Comparison of ENCODE assay signal across 10 cellular contexts in genomic region chr17:47785538-47786123, GRCh38. TPM values are rescaled to one million over a fixed set of nuclear protein-coding genes. Genes with fewer than 3 reads are reported as not detected.
DNase-seq lines count a peak whose midpoint lies in the region; ATAC-seq and TF ChIP-seq lines count a peak whose summit lies in the region.
"Had no signal": no experiment of that assay in that cellular context is flagged by ENCODE, and none has a peak within 500 bp of the region (broad histone marks: within the 10 kb centered on the region; RNA-seq: fewer than 3 reads in every experiment).

No MANE protein-coding gene starts in this region.

- no peak for ATAC-seq in activated CD8-positive, alpha-beta T cell treated with anti-CD3 and anti-CD28 coated beads for 36 hours
- ATAC-seq in upper lobe of left lung (ENCODE audit: low FRiP score in 2 of 2) = no peak
- ATAC-seq in stimulated activated memory B cell treated with anti-CD40 and anti-IgM and Interleukin-4, amounts not matched to agents 10 μg/mL and 1 μg/mL and 100 μg/mL, for 72 hours = no peak

- H3K36me3 ChIP-seq in upper lobe of left lung (no peaks in the 10 kb centered on the region), esophagus squamous epithelium (no peaks in the 10 kb centered on the region)
- H3K36me3 ChIP-seq: neutrophil had no signal

- no peaks in the 10 kb centered on the region for H3K9me3 ChIP-seq in upper lobe of left lung
- H3K9me3 ChIP-seq in esophagus squamous epithelium = no peaks in the 10 kb centered on the region
- H3K9me3 ChIP-seq: neutrophil had no signal

- H3K27ac Mint-ChIP-seq in activated CD8-positive, alpha-beta T cell treated with anti-CD3 and anti-CD28 coated beads for 36 hours = no peak overlapping the region
- H3K27ac Mint-ChIP-seq in stimulated activated memory B cell treated with anti-CD40 and anti-IgM and Interleukin-4, amounts not matched to agents 10 μg/mL and 1 μg/mL and 100 μg/mL, for 72 hours = no peak overlapping the region

- DNase-seq in GM10248 (ENCODE audit: extremely low spot score) (peak; percentile 31), KBM-7 (peak; percentile 34), left kidney (ENCODE audit: low read depth, low spot score) (peak; percentile 88), upper lobe of left lung (no peak), esophagus squamous epithelium (lab: John Stamatoyannopoulos, UW) (no peak)
- DNase-seq in activated CD8-positive, alpha-beta T cell treated with anti-CD3 and anti-CD28 coated beads for 36 hours = peak; percentile 64
- DNase-seq: hippocampal formation, NCI-H2171 treated with DMSO at 0.1 percent for 48 hours had no signal

- H3K4me3 Mint-ChIP-seq in activated CD8-positive, alpha-beta T cell treated with anti-CD3 and anti-CD28 coated beads for 36 hours = no peak overlapping the region
- H3K4me3 Mint-ChIP-seq in stimulated activated memory B cell treated with anti-CD40 and anti-IgM and Interleukin-4, amounts not matched to agents 10 μg/mL and 1 μg/mL and 100 μg/mL, for 72 hours = no peak overlapping the region

- TF ChIP-seq CTCF in GM10248 (IDR thresholded peaks at IDR 0.05; ENCODE audit: control extremely low read depth, extremely low read depth, low read depth, missing control alignments) (no peak), upper lobe of left lung (IDR thresholded peaks at IDR 0.05) (no peak), esophagus squamous epithelium (IDR thresholded peaks at IDR 0.05) (no peak)
- TF ChIP-seq CTCF in activated CD8-positive, alpha-beta T cell treated with anti-CD3 and anti-CD28 coated beads for 36 hours (IDR thresholded peaks at IDR 0.05) = no peak

- peaks cover 8 to 11% (median 9%) of the 10 kb centered on the region in 4 donors for H3K4me1 ChIP-seq in upper lobe of left lung
- H3K4me1 ChIP-seq in esophagus squamous epithelium = peaks cover 8 to 12% (median 9%) of the 10 kb centered on the region in 3 donors

- CTCF ChIA-PET in GM10248 (lab: Yijun Ruan, JAX) = interaction anchor here (0.7 to 1.8 kb wide), 12 partner anchors 8 to 121 kb away, joined by 3 to 11 read pairs (median 4); no protein-coding TSS in a partner anchor
- CTCF ChIA-PET in activated CD8-positive, alpha-beta T cell treated with anti-CD3 and anti-CD28 coated beads for 36 hours (lab: Charles Lee) = interaction anchor here (0.7 to 1.6 kb wide), 6 partner anchors 16 to 122 kb away, joined by 3 to 6 read pairs (median 3); no protein-coding TSS in a partner anchor

- POLR2A ChIA-PET in GM10248 (lab: Yijun Ruan, JAX) = interaction anchor here (0.6 kb wide), 1 partner anchor 135 kb away, joined by 4 read pairs; no protein-coding TSS in a partner anchor
- POLR2A ChIA-PET in activated CD8-positive, alpha-beta T cell treated with anti-CD3 and anti-CD28 coated beads for 36 hours (lab: Charles Lee) = interaction anchor here (0.6 to 1.3 kb wide), 4 partner anchors 19 to 358 kb away, joined by 3 to 6 read pairs (median 3); partner anchors contain the start of gene TBX21

- intact Hi-C loops in activated CD8-positive, alpha-beta T cell treated with anti-CD3 and anti-CD28 coated beads for 36 hours (cut with micrococcal nuclease) = no loop called here
- intact Hi-C loops in esophagus squamous epithelium (cut with DNase I) = no loop called here

- in situ Hi-C loops in KBM-7 (cut with MboI; ENCODE audit: low pct_unique_long_range_greater_than_20kb, low sequenced_read_pairs) = no loop called here

- no peak overlapping the region for H3K4me3 ChIP-seq in upper lobe of left lung
- no peak overlapping the region for H3K4me3 ChIP-seq in esophagus squamous epithelium

- H3K27ac ChIP-seq in upper lobe of left lung (no peak overlapping the region), esophagus squamous epithelium (no peak overlapping the region)
- H3K27ac ChIP-seq: neutrophil had no signal

- TF ChIP-seq POLR2A in upper lobe of left lung (IDR thresholded peaks at IDR 0.05) (no peak), esophagus squamous epithelium (IDR thresholded peaks at IDR 0.05) (no peak)

- no peak for TF ChIP-seq EP300 in upper lobe of left lung (IDR thresholded peaks at IDR 0.05)

- peaks cover 9% of the 10 kb centered on the region for H3K4me1 Mint-ChIP-seq in activated CD8-positive, alpha-beta T cell treated with anti-CD3 and anti-CD28 coated beads for 36 hours (ENCODE audit: low read depth)
- peaks cover 8% of the 10 kb centered on the region for H3K4me1 Mint-ChIP-seq in stimulated activated memory B cell treated with anti-CD40 and anti-IgM and Interleukin-4, amounts not matched to agents 10 μg/mL and 1 μg/mL and 100 μg/mL, for 72 hours

- peaks cover 42% of the 10 kb centered on the region for H3K27me3 Mint-ChIP-seq in activated CD8-positive, alpha-beta T cell treated with anti-CD3 and anti-CD28 coated beads for 36 hours
- peaks cover 73% of the 10 kb centered on the region for H3K27me3 Mint-ChIP-seq in stimulated activated memory B cell treated with anti-CD40 and anti-IgM and Interleukin-4, amounts not matched to agents 10 μg/mL and 1 μg/mL and 100 μg/mL, for 72 hours

- no peaks in the 10 kb centered on the region for H3K9me3 Mint-ChIP-seq in activated CD8-positive, alpha-beta T cell treated with anti-CD3 and anti-CD28 coated beads for 36 hours
- H3K9me3 Mint-ChIP-seq in stimulated activated memory B cell treated with anti-CD40 and anti-IgM and Interleukin-4, amounts not matched to agents 10 μg/mL and 1 μg/mL and 100 μg/mL, for 72 hours = no peaks in the 10 kb centered on the region

- no peaks in the 10 kb centered on the region for H3K36me3 Mint-ChIP-seq in activated CD8-positive, alpha-beta T cell treated with anti-CD3 and anti-CD28 coated beads for 36 hours (ENCODE audit: low read depth)
- H3K36me3 Mint-ChIP-seq in stimulated activated memory B cell treated with anti-CD40 and anti-IgM and Interleukin-4, amounts not matched to agents 10 μg/mL and 1 μg/mL and 100 μg/mL, for 72 hours = no peaks in the 10 kb centered on the region

- H3K27me3 ChIP-seq in upper lobe of left lung = peaks cover 0 to 16% (median 4%) of the 10 kb centered on the region in 4 donors
- peaks cover 0 to 78% (median 11%) of the 10 kb centered on the region in 4 donors for H3K27me3 ChIP-seq in esophagus squamous epithelium

- 23 to 49% methylated on average over 4 to 5 of the region's 5 CpGs for WGBS in upper lobe of left lung, 2 donors
- 35 to 37% methylated on average over 4 to 5 of the region's 5 CpGs for WGBS in esophagus squamous epithelium, 2 donors

RNA-seq across cellular contexts. Expression of gene OSBPL7, which starts 36.0 kb away (rescaled TPM):
- 10 to 100 TPM; 18.0 to 19.8 TPM for total RNA-seq in activated CD8-positive, alpha-beta T cell treated with anti-CD3 and anti-CD28 coated beads for 36 hours
- 10 to 100 TPM; 10.7 to 44.0 (median 19.3) TPM for total RNA-seq in upper lobe of left lung
- 1 to 10 TPM; 1.1 to 4.6 (median 1.6) TPM for total RNA-seq in esophagus squamous epithelium

RNA-seq across cellular contexts. Expression of gene MRPL10, which starts 45.7 kb away (rescaled TPM):
- 10 to 100 TPM; 66.5 to 67.0 TPM for total RNA-seq in activated CD8-positive, alpha-beta T cell treated with anti-CD3 and anti-CD28 coated beads for 36 hours
- total RNA-seq in upper lobe of left lung (10 to 100 TPM; 23.1 to 44.2 (median 28.6) TPM), esophagus squamous epithelium (10 to 100 TPM; 23.2 to 36.6 (median 30.0) TPM)

RNA-seq across cellular contexts. Expression of gene LRRC46, which starts 45.8 kb away (rescaled TPM):
- under 1 TPM; 0.38 to 0.67 TPM for total RNA-seq in activated CD8-positive, alpha-beta T cell treated with anti-CD3 and anti-CD28 coated beads for 36 hours
- total RNA-seq in upper lobe of left lung (10 to 100 TPM in 1 of 6 donors, 1 to 10 TPM in 4, under 1 TPM in 1; 0.49 to 23.5 (median 9.1) TPM), esophagus squamous epithelium (under 1 TPM in 1 of 4 donors, not detected in 3; 0.18 TPM)

RNA-seq across cellular contexts. Expression of gene TBX21, which starts 52.6 kb away (rescaled TPM):
- total RNA-seq in activated CD8-positive, alpha-beta T cell treated with anti-CD3 and anti-CD28 coated beads for 36 hours = 10 to 100 TPM; 53.0 to 56.9 TPM
- total RNA-seq in upper lobe of left lung (1 to 10 TPM; 2.0 to 5.2 (median 3.4) TPM), esophagus squamous epithelium (1 to 10 TPM in 3 of 4 donors, not detected in 1; 1.1 to 4.5 (median 2.9) TPM)

RNA-seq across cellular contexts. Expression of gene SCRN2, which starts 55.4 kb away (rescaled TPM):
- 10 to 100 TPM; 21.0 to 23.8 TPM for total RNA-seq in activated CD8-positive, alpha-beta T cell treated with anti-CD3 and anti-CD28 coated beads for 36 hours
- 10 to 100 TPM; 24.4 to 73.3 (median 34.8) TPM for total RNA-seq in upper lobe of left lung
- total RNA-seq in esophagus squamous epithelium = 10 to 100 TPM; 13.9 to 24.8 (median 17.8) TPM

Comparison
In these comparisons a context has a peak if more than half of its experiments do, and no peak if none do; other contexts are left out.
1. DNase-seq: peak in GM10248 (single experiment), KBM-7 (single experiment), activated CD8-positive, alpha-beta T cell treated with anti-CD3 and anti-CD28 coated beads for 36 hours (single experiment) and left kidney (single experiment); none in upper lobe of left lung (0 of 2) and esophagus squamous epithelium (single experiment).